In the genomic region with DNA sequence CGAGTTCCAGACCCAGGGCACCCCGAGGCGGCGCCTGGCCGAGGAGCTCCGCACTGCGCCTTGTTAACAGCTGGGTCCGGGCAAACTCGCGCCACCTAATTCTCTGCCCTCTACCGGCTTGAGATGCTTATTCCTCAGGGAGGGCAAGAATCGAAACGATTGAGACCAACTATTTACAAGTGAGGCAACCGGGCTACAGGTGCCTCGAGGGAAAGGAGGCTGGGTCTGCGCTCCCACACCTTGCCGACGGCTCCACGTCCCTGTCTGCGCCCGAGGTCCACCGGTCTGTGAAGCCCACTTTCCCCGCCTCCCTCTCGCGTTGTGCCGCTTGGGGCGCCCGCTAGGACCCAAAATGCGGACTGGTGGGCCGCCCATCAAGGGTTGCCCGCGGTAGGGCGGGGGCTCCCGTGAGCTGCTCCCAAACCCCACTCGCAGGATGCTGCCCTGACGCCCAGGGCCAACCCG, we compare ENCODE assay signal across 1 cellular context.
TF ChIP-seq lines count a peak whose summit lies in the region.

No MANE protein-coding gene starts in this region.

TF ChIP-seq in neural cell, 6 proteins besides CTCF, POLR2A, EP300 and RAD21 (continued from another document):
- no peak for TF ChIP-seq REST (IDR thresholded peaks at IDR 0.05; ENCODE audit: borderline replicate concordance)
